9 cellular contexts compared by ENCODE assay signal in the genomic region with DNA sequence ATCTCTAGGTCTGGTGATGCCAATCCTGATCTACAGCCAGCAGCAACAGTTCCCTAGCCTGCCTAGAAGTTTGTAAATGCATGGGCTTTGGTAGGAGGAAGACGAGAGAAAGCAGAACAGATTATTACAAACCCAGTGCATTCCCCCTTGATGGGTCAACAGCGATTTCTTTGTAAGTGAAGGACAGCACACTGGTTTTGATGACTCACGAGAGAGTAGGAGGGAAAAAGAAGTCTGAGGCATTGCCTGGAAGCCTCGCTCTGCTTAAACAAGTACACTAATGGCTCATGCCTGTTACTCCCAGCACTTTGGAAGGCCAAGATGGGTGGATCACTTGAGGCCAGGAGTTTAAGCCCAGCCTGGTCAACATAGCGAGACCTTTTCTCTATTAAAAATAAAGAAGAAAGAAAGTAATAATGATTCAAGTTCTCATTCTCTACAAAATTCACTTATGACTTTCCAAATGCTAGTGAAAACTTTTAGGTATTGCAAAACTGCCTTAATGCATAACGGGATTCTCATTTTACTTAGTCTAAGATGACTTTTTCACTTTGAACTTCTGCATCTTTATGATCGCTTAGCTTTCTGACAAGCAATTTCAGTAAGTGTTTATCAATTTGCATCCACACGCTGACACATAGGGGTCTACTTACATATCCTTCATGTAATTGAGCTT. TPM values are rescaled to one million over a fixed set of nuclear protein-coding genes. Genes with fewer than 3 reads are reported as not detected.
DNase-seq lines count a peak whose midpoint lies in the region; ATAC-seq, FAIRE-seq and TF ChIP-seq lines count a peak whose summit lies in the region.
"Had no signal": no experiment of that assay in that cellular context is flagged by ENCODE, and none has a peak within 500 bp of the region (broad histone marks: within the 10 kb centered on the region; RNA-seq: fewer than 3 reads in every experiment).

No MANE protein-coding gene starts in this region.

- no peaks in the 10 kb centered on the region for H3K27me3 ChIP-seq in Panc1 (ENCODE audit: control insufficient read depth, insufficient read depth, low read length)
- H3K27me3 ChIP-seq in rectal smooth muscle tissue (ENCODE audit: control insufficient read depth, insufficient read depth, low read length) = no peaks in the 10 kb centered on the region

- intact Hi-C loops in Panc1 (cut with micrococcal nuclease; ENCODE audit: unreplicated experiment) = loop anchor here (10.0 kb wide), 1 partner anchor 105 kb away; the partner anchor contains the start of gene HMGB1

- H3K4me1 ChIP-seq in Panc1 (ENCODE audit: control insufficient read depth, insufficient read depth, low read length) (peaks cover 18% of the 10 kb centered on the region), rectal smooth muscle tissue (ENCODE audit: control insufficient read depth, insufficient read depth, low read length) (peaks cover 2% of the 10 kb centered on the region)

- no peak overlapping the region; a peak in 1 of 4 replicates for H3K4me3 ChIP-seq in Panc1 (ENCODE audit: low read depth in 2 of 2, low read length in 2 of 2)
- H3K4me3 ChIP-seq in fibroblast of mammary gland (ENCODE audit: control insufficient read depth, low read depth, low read length) = no peak overlapping the region
- H3K4me3 ChIP-seq in rectal smooth muscle tissue (ENCODE audit: low read length) = no peak overlapping the region
- H3K4me3 ChIP-seq: SK-N-MC had no signal

- no peaks in the 10 kb centered on the region for H3K9me3 ChIP-seq in Panc1 (ENCODE audit: control insufficient read depth, insufficient read depth, low read depth, low read length)

- H3K27ac ChIP-seq in Panc1 (ENCODE audit: low read length) (peak overlapping the region; percentile 75), rectal smooth muscle tissue (ENCODE audit: low read depth, low read length) (peak overlapping the region; percentile 41)
- H3K27ac ChIP-seq: SK-N-MC had no signal

- POLR2A ChIA-PET in Panc1 (lab: Charles Lee) = interaction anchor here (0.5 kb wide), 1 partner anchor 148 kb away, joined by 3 read pairs; no protein-coding TSS in a partner anchor

- DNase-seq in ELF-1 (ENCODE audit: low read depth, low spot score) (peak; percentile 72), Panc1 (ENCODE audit: low read depth, low spot score) (no peak), fibroblast of mammary gland (ENCODE audit: low read depth) (peak; percentile 98), HTR-8/SVneo (ENCODE audit: insufficient read length, low spot score) (no peak)

- H3K36me3 ChIP-seq in Panc1 (ENCODE audit: control insufficient read depth, insufficient read depth, low read length) (no peaks in the 10 kb centered on the region), rectal smooth muscle tissue (ENCODE audit: control insufficient read depth, insufficient read depth, low read length) (no peaks in the 10 kb centered on the region)

- in situ Hi-C loops in Panc1 (cut with HindIII; ENCODE audit: low pct_unique_long_range_greater_than_20kb, low sequenced_read_pairs) = no loop called here

- no TSS peak for BruUV-seq in Panc1 (replicated peaks; lab: Mats Ljungman, UMichigan)

- H3K9ac ChIP-seq in rectal smooth muscle tissue (ENCODE audit: low read length) = no peak overlapping the region

- TF ChIP-seq CTCF in Panc1 (IDR thresholded peaks at IDR 0.05) (no peak), fibroblast of mammary gland (conservative IDR thresholded peaks at IDR 0.05; ENCODE audit: control insufficient read depth, insufficient read depth, low read depth, low read length) (no peak)

- no peak for FAIRE-seq in HTR-8/SVneo (lab: Jason Lieb, UNC)

- ATAC-seq in Panc1 (peak; percentile 93), GM18502 (IDR thresholded peaks at IDR 0.05; ENCODE audit: poor library complexity, unreplicated experiment) (no peak), HG03196 (IDR thresholded peaks at IDR 0.05; ENCODE audit: unreplicated experiment) (no peak), HG02885 (IDR thresholded peaks at IDR 0.05; ENCODE audit: poor library complexity, unreplicated experiment) (no peak)

- CTCF ChIA-PET in Panc1 (lab: Charles Lee) = no interaction called here

RNA-seq across cellular contexts. Expression of gene USPL1, which starts 47.7 kb away (rescaled TPM):
- 19.5 TPM for total RNA-seq in Panc1 (2021; ENCODE audit: unreplicated experiment)
- 10.7 TPM for polyA plus RNA-seq in Panc1 (2012; ENCODE audit: insufficient read length)

Comparison
In these comparisons a context has a peak if more than half of its experiments do, and no peak if none do; other contexts are left out.
1. DNase-seq: peak in ELF-1 (single experiment) and fibroblast of mammary gland (single experiment); none in Panc1 (single experiment) and HTR-8/SVneo (single experiment).